8 cellular contexts compared by ENCODE assay signal in the genomic region with DNA sequence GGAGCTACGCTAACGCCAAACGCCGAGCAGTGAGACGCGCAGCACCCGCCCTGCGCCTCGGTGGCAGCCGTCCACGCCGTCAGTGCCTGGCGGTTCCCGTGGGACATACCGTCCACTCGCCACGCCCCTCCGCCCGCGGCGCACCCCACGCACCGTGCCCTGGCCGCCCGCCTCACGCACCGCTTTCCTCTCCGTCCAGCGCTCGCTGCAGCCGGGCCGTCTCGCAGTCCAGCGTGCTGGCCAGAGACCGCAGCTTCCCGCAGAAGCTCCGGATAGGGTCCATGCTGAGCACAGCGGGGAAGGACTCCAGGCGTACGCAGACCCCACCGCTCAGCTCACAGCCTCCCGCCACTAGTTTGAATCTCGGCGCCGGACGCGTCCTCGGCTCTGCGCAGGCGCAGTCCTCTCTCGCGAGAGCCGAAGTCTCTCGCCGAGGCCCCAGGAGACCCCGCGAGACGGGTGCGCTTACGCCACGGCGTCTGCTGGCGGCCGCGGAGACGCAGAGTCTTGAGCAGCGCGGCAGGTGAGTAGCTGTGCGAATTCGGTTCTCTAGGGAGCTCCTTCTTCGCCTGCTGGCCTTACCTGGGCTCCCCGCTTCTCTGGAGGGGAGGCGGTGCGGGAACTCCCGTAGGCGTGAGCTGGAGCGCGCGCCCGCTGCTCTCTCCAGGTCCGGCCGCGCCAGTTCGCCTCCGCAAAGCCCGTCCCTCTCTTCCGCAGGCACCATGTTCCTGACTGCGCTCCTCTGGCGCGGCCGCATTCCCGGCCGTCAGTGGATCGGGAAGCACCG. TPM values are rescaled to one million over a fixed set of nuclear protein-coding genes. Genes with fewer than 3 reads are reported as not detected.
A peak's percentile ranks its signal among the peaks of the same experiment; 100 is the strongest.
DNase-seq lines count a peak whose midpoint lies in the region; ATAC-seq and TF ChIP-seq lines count a peak whose summit lies in the region.

A gene (plus strand): TSS at position 464 of the 787 bp plus-strand sequence. CDS start 259 bp downstream, at position 723.
A gene (minus strand): TSS at position 358 of the 787 bp plus-strand sequence. CDS start 75 bp downstream, at position 283.

- no peaks in the 10 kb centered on the region for H3K9me3 Mint-ChIP-seq in activated naive CD8-positive, alpha-beta T cell treated with anti-CD3 and anti-CD28 coated beads, Interleukin-2, amount 50 U/mL, for 24 hours
- H3K9me3 Mint-ChIP-seq in type B pancreatic cell, result no peaks in the 10 kb centered on the region

- peaks cover 10% of the 10 kb centered on the region for H3K79me2 ChIP-seq in trophoblast cell (ENCODE audit: control insufficient read depth, insufficient read depth, low read length, poor library complexity)

- H4K8ac ChIP-seq in trophoblast cell (ENCODE audit: low read depth, low read length), result peak within 1 kb of the TSS; percentile 97

- no CpG with 5 or more reads among the region's 95 CpGs for WGBS in trophoblast cell (ENCODE audit: extremely low coverage, insufficient coverage, insufficient read length)

- H3K4me3 Mint-ChIP-seq in activated naive CD8-positive, alpha-beta T cell treated with anti-CD3 and anti-CD28 coated beads, Interleukin-2, amount 50 U/mL, for 24 hours, result peak within 1 kb of the TSS; percentile 97
- peak within 1 kb of the TSS; percentile 98 for H3K4me3 Mint-ChIP-seq in type B pancreatic cell

- peak within 1 kb of the TSS; percentile 97 for H3K27ac Mint-ChIP-seq in activated naive CD8-positive, alpha-beta T cell treated with anti-CD3 and anti-CD28 coated beads, Interleukin-2, amount 50 U/mL, for 24 hours
- H3K27ac Mint-ChIP-seq in type B pancreatic cell, result peak within 1 kb of the TSS; percentile 93

- H4K12ac ChIP-seq in trophoblast cell (ENCODE audit: low read depth, low read length), result peak within 1 kb of the TSS; percentile 93

- peak; percentile 90 for DNase-seq in NCI-H128 (lab: John Stamatoyannopoulos, UW; ENCODE audit: unreplicated experiment)
- peak; percentile 80 to 82 for DNase-seq in SW 1271 (lab: John Stamatoyannopoulos, UW)
- DNase-seq in activated naive CD8-positive, alpha-beta T cell treated with anti-CD3 and anti-CD28 coated beads, Interleukin-2, amount 50 U/mL, for 24 hours, result peak; percentile 94
- DNase-seq in cardiac muscle cell (ENCODE audit: low read depth in 1 of 2, low spot score in 1 of 2), result peak; percentile 96
- peak; percentile 96 to 99 for DNase-seq in trophoblast cell
- peak; percentile 96 for DNase-seq in type B pancreatic cell (ENCODE audit: extremely low spot score, unreplicated experiment)

- H3K36me3 ChIP-seq in cardiac muscle cell (no peaks in the 10 kb centered on the region), trophoblast cell (ENCODE audit: control insufficient read depth in 1 of 2, insufficient read depth in 2 of 2, low read length in 2 of 2) (peaks cover 0 to 2% of the 10 kb centered on the region in 2 experiments)

- H3K79me1 ChIP-seq in trophoblast cell (ENCODE audit: low read length), result peaks cover 9% of the 10 kb centered on the region

- H3K27ac ChIP-seq in cardiac muscle cell (peak within 1 kb of the TSS; percentile 96), trophoblast cell (ENCODE audit: low read depth, low read length) (peak within 1 kb of the TSS; percentile 96)

- H4K91ac ChIP-seq in trophoblast cell (ENCODE audit: low read depth, low read length), result peak within 1 kb of the TSS; percentile 91

- H3K9me3 ChIP-seq in cardiac muscle cell (ENCODE audit: low read depth) (no peaks in the 10 kb centered on the region), trophoblast cell (ENCODE audit: insufficient read depth, low read depth, low read length) (no peaks in the 10 kb centered on the region)

- no peak within 1 kb of the TSS for H2BK12ac ChIP-seq in trophoblast cell (ENCODE audit: low read length)

- peak within 1 kb of the TSS; percentile 91 for H2AFZ ChIP-seq in trophoblast cell (ENCODE audit: insufficient read depth, low read length, poor library complexity)

- peak within 1 kb of the TSS; percentile 76 for H3K4ac ChIP-seq in trophoblast cell (ENCODE audit: low read depth, low read length)

- H3K4me3 ChIP-seq in cardiac muscle cell (peak within 1 kb of the TSS; percentile 89), trophoblast cell (ENCODE audit: low read depth, low read length) (peak within 1 kb of the TSS; percentile 99)

- H3K18ac ChIP-seq in trophoblast cell (ENCODE audit: low read length), result peak within 1 kb of the TSS; percentile 91

- peak within 1 kb of the TSS; percentile 77 for H2BK120ac ChIP-seq in trophoblast cell (ENCODE audit: insufficient read depth, low read length, poor library complexity)

- H3K36me3 Mint-ChIP-seq in activated naive CD8-positive, alpha-beta T cell treated with anti-CD3 and anti-CD28 coated beads, Interleukin-2, amount 50 U/mL, for 24 hours (ENCODE audit: low read depth), result peaks cover 32% of the 10 kb centered on the region
- H3K36me3 Mint-ChIP-seq in type B pancreatic cell, result peaks cover 3% of the 10 kb centered on the region

- H2AK5ac ChIP-seq in trophoblast cell (ENCODE audit: low read length), result peak within 1 kb of the TSS; percentile 20

- H3K27me3 Mint-ChIP-seq in activated naive CD8-positive, alpha-beta T cell treated with anti-CD3 and anti-CD28 coated beads, Interleukin-2, amount 50 U/mL, for 24 hours, result no peaks in the 10 kb centered on the region
- H3K27me3 Mint-ChIP-seq in type B pancreatic cell, result no peaks in the 10 kb centered on the region

- H3K27me3 ChIP-seq in cardiac muscle cell (no peaks in the 10 kb centered on the region), trophoblast cell (ENCODE audit: insufficient read depth, low read length) (no peaks in the 10 kb centered on the region)

- H3K9ac ChIP-seq in trophoblast cell (ENCODE audit: low read length), result peak within 1 kb of the TSS; percentile 91

- H3K23ac ChIP-seq in trophoblast cell (ENCODE audit: low read length), result no peak within 1 kb of the TSS

- H3K14ac ChIP-seq in trophoblast cell (ENCODE audit: low read length), result peak within 1 kb of the TSS; percentile 78

- H3K4me1 Mint-ChIP-seq in activated naive CD8-positive, alpha-beta T cell treated with anti-CD3 and anti-CD28 coated beads, Interleukin-2, amount 50 U/mL, for 24 hours, result peaks cover 35% of the 10 kb centered on the region
- H3K4me1 Mint-ChIP-seq in type B pancreatic cell (ENCODE audit: unreplicated experiment), result peaks cover 8% of the 10 kb centered on the region

- 0 out of 3 replicates have a peak, but pooled peaks have one; percentile 1 for TF ChIP-seq CTCF in GM12872 (IDR thresholded peaks at IDR 0.05; ENCODE audit: insufficient read depth, low read depth, low read length)
- no peak for TF ChIP-seq CTCF in cardiac muscle cell (IDR thresholded peaks at IDR 0.05; ENCODE audit: low read depth, low read length)
- peak; percentile 28 for TF ChIP-seq CTCF in type B pancreatic cell (conservative IDR thresholded peaks at IDR 0.05)

- ATAC-seq in HG02678 (IDR thresholded peaks at IDR 0.05; ENCODE audit: unreplicated experiment), result peak; percentile 92
- ATAC-seq in activated naive CD8-positive, alpha-beta T cell treated with anti-CD3 and anti-CD28 coated beads, Interleukin-2, amount 50 U/mL, for 24 hours, result peak; percentile 96

- H2BK5ac ChIP-seq in trophoblast cell (ENCODE audit: low read depth, low read length, poor library complexity), result peak within 1 kb of the TSS; percentile 80

- peak within 1 kb of the TSS; percentile 62 for H3K4me2 ChIP-seq in trophoblast cell (ENCODE audit: low read length)

- peaks cover 6% of the 10 kb centered on the region for H3K4me1 ChIP-seq in cardiac muscle cell (ENCODE audit: low read depth)
- H3K4me1 ChIP-seq in trophoblast cell (ENCODE audit: control insufficient read depth in 1 of 2, insufficient read depth in 2 of 2, low read length in 2 of 2), result peaks cover 3 to 8% of the 10 kb centered on the region in 2 experiments

RNA-seq across cellular contexts. Expression of the first gene that starts in this region (rescaled TPM):
- total RNA-seq in cardiac muscle cell, result 40.9 and 74.1 TPM in 2 replicates
- polyA plus RNA-seq in cardiac muscle cell, result 55.3 and 60.4 TPM in 2 replicates
- 21.4 and 22.0 TPM in 2 replicates for polyA plus RNA-seq in trophoblast cell (2013)
- total RNA-seq in type B pancreatic cell (ENCODE audit: low replicate concordance), result 22.0 and 24.1 TPM in 2 replicates

RNA-seq across cellular contexts. Expression of the second gene that starts in this region (rescaled TPM):
- total RNA-seq in cardiac muscle cell (4.1 and 7.8 TPM in 2 replicates), type B pancreatic cell (ENCODE audit: low replicate concordance) (7.6 and 20.5 TPM in 2 replicates)
- 5.1 and 16.9 TPM in 2 replicates for polyA plus RNA-seq in cardiac muscle cell
- polyA plus RNA-seq in trophoblast cell (2013), result 23.1 and 24.4 TPM in 2 replicates

Comparison
In these comparisons a context has a peak if more than half of its experiments do, and no peak if none do; other contexts are left out.
1. Peak in every context shown above with its lines: DNase-seq, ATAC-seq, H3K4me3 ChIP-seq and H3K27ac ChIP-seq.